In genomic region chr2:110677530-110678456, GRCh38 we compare ENCODE assay signal across 8 cellular contexts. TPM values are rescaled to one million over a fixed set of nuclear protein-coding genes. Genes with fewer than 3 reads are reported as not detected.
DNase-seq lines count a peak whose midpoint lies in the region; ATAC-seq and TF ChIP-seq lines count a peak whose summit lies in the region.

Gene BUB1 (minus strand): TSS chr2:110678063. CDS start chr2:110677995, 68 bp downstream.

- peak within 1 kb of the TSS; percentile 86 to 92 for H3K4me3 Mint-ChIP-seq in effector memory CD8-positive, alpha-beta T cell
- peak within 1 kb of the TSS; percentile 88 for H3K4me3 Mint-ChIP-seq in memory B cell

- H3K9me3 Mint-ChIP-seq in effector memory CD8-positive, alpha-beta T cell, result no peaks in the 10 kb centered on the region
- no peaks in the 10 kb centered on the region for H3K9me3 Mint-ChIP-seq in memory B cell

- ATAC-seq in effector memory CD8-positive, alpha-beta T cell (replicated peaks), result peak; percentile 78
- peak; percentile 80 for ATAC-seq in memory B cell (ENCODE audit: low read depth)

- H3K4me1 Mint-ChIP-seq in effector memory CD8-positive, alpha-beta T cell (ENCODE audit: low read depth in 2 of 2), result peaks cover 21 to 26% of the 10 kb centered on the region in 2 donors
- peaks cover 11% of the 10 kb centered on the region for H3K4me1 Mint-ChIP-seq in memory B cell

- peak; percentile 75 for DNase-seq in CMK (ENCODE audit: low read depth)
- peak; percentile 95 for DNase-seq in GM20000 (ENCODE audit: low spot score)
- DNase-seq in HT-29 (ENCODE audit: low spot score), result peak; percentile 97
- DNase-seq in NOMO-1 (lab: John Stamatoyannopoulos, UW; ENCODE audit: unreplicated experiment in 2 of 2), result peak; percentile 95 to 98
- DNase-seq in effector memory CD8-positive, alpha-beta T cell, result peak; percentile 91 to 95 (median 93)
- DNase-seq in memory B cell (ENCODE audit: low spot score in 2 of 2), result peak; percentile 88 to 93
- peak; percentile 89 for DNase-seq in stimulated activated CD8-positive, alpha-beta memory T cell treated with anti-CD3 and anti-CD28 coated beads, Interleukin-12 subunit alpha, Interleukin-12 subunit beta, amount 100 ng/mL, for 24 hours (ENCODE audit: extremely low read depth)

- peak within 1 kb of the TSS; percentile 88 to 96 for H3K27ac Mint-ChIP-seq in effector memory CD8-positive, alpha-beta T cell
- H3K27ac Mint-ChIP-seq in memory B cell, result peak within 1 kb of the TSS; percentile 87

- H3K36me3 Mint-ChIP-seq in effector memory CD8-positive, alpha-beta T cell (ENCODE audit: insufficient read depth), result peaks cover 16% of the 10 kb centered on the region
- no peaks in the 10 kb centered on the region for H3K36me3 Mint-ChIP-seq in memory B cell

- CTCF ChIA-PET in activated CD8-positive, alpha-beta memory T cell treated with anti-CD3 and anti-CD28 coated beads for 36 hours (lab: Charles Lee), result interaction anchor here (1.0 kb wide), 1 partner anchor 11 kb away, joined by 3 read pairs; no protein-coding TSS in a partner anchor

- TF ChIP-seq CTCF in GM20000 (IDR thresholded peaks at IDR 0.05; ENCODE audit: extremely low read depth, missing control alignments), result no peak

- POLR2A ChIA-PET in activated CD8-positive, alpha-beta memory T cell treated with anti-CD3 and anti-CD28 coated beads for 36 hours (lab: Charles Lee), result interaction anchor here (0.7 kb wide), 1 partner anchor 248 kb away, joined by 5 read pairs; no protein-coding TSS in a partner anchor

- H3K27me3 Mint-ChIP-seq in effector memory CD8-positive, alpha-beta T cell, result no peaks in the 10 kb centered on the region
- no peaks in the 10 kb centered on the region for H3K27me3 Mint-ChIP-seq in memory B cell

RNA-seq across cellular contexts. Expression of gene BUB1, which starts in this region (rescaled TPM):
- 36.9 and 37.5 TPM in 2 replicates for total RNA-seq in HT-29 (2014; rRNA removed; shearing (Covaris generic))
- 10 to 100 TPM; 65.0 to 65.2 TPM for total RNA-seq in activated CD8-positive, alpha-beta memory T cell treated with anti-CD3 and anti-CD28 coated beads for 36 hours

Comparison
In these comparisons a context has a peak if more than half of its experiments do, and no peak if none do; other contexts are left out.
1. Peak in every context shown above with its lines: DNase-seq and ATAC-seq.